1 cellular context compared by ENCODE assay signal in the genomic region with DNA sequence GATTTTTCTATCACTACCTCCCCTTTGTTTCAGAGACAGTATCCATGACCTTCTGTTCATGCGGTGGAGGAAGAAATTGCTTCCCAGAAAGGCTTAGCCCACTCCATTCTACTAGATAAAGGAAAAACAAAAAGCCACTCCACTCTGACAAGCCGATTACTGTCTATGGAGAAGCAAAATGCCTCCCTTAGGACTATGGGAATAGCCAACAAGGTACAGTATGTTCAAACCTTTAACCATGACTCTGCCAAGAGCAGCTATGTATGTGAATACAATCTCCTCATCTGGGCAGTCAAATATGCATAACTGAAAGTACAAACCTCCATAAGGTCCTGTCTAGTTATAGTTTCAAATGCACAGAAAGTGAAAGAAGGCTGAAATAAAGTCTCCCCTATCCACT.
TF ChIP-seq lines count a peak whose summit lies in the region.

No MANE protein-coding gene starts in this region.

TF ChIP-seq in K562, 482 proteins besides CTCF, POLR2A, EP300 and RAD21 (continued from another document):
- TF ChIP-seq, protein P1, sequence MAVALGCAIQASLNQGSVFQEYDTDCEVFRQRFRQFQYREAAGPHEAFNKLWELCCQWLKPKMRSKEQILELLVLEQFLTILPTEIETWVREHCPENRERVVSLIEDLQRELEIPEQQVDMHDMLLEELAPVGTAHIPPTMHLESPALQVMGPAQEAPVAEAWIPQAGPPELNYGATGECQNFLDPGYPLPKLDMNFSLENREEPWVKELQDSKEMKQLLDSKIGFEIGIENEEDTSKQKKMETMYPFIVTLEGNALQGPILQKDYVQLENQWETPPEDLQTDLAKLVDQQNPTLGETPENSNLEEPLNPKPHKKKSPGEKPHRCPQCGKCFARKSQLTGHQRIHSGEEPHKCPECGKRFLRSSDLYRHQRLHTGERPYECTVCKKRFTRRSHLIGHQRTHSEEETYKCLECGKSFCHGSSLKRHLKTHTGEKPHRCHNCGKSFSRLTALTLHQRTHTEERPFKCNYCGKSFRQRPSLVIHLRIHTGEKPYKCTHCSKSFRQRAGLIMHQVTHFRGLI (CRISPR knock-in tag; IDR thresholded peaks at IDR 0.05), result no peak
- no peak for TF ChIP-seq ZNF431 (CRISPR knock-in tag; IDR thresholded peaks at IDR 0.05)
- no peak for TF ChIP-seq ZNF668 (CRISPR knock-in tag; IDR thresholded peaks at IDR 0.05)
- TF ChIP-seq ZNF717 (CRISPR knock-in tag; IDR thresholded peaks at IDR 0.05), result no peak
- no peak for TF ChIP-seq SP2 (IDR thresholded peaks at IDR 0.05; ENCODE audit: extremely low read depth, low read depth, low read length, poor library complexity, severe bottlenecking)
- TF ChIP-seq KLF6 (CRISPR knock-in tag; IDR thresholded peaks at IDR 0.05; ENCODE audit: borderline replicate concordance), result no peak
